Comparison of ENCODE assay signal across 30 cellular contexts in genomic region chr11:134312223-134312622, GRCh38. TPM values are rescaled to one million over a fixed set of nuclear protein-coding genes. Genes with fewer than 3 reads are reported as not detected.
"Had no signal": no experiment of that assay in that cellular context is flagged by ENCODE, and none has a peak within 500 bp of the region (broad histone marks: within the 10 kb centered on the region; RNA-seq: fewer than 3 reads in every experiment).

No MANE protein-coding gene starts in this region.

- H3K4me1 Mint-ChIP-seq: activated CD4-positive, alpha-beta memory T cell treated with anti-CD3 and anti-CD28 coated beads, Interleukin-2, amount 10 ng/mL, durations not matched to agents 7 days and 5 days; activated CD4-positive, alpha-beta T cell treated with anti-CD3 and anti-CD28 coated beads, Interleukin-2, amount 10 ng/mL, durations not matched to agents 7 days and 5 days; activated naive CD4-positive, alpha-beta T cell treated with anti-CD3 and anti-CD28 coated beads, Interleukin-2, amount 50 U/mL, for 24 hours; activated naive CD8-positive, alpha-beta T cell treated with anti-CD3 and anti-CD28 coated beads, Interleukin-2, amount 10 ng/mL, durations not matched to agents 7 days and 5 days; activated T-helper 17 cell treated with anti-CD3 and anti-CD28 coated beads, Interleukin-2, amount 50 U/mL, for 72 hours had no signal

- H3K9me3 Mint-ChIP-seq: activated CD4-positive, alpha-beta memory T cell treated with anti-CD3 and anti-CD28 coated beads, Interleukin-2, amount 10 ng/mL, durations not matched to agents 7 days and 5 days; activated naive CD4-positive, alpha-beta T cell treated with anti-CD3 and anti-CD28 coated beads, Interleukin-2, amount 50 U/mL, for 24 hours had no signal

- H3K27ac ChIP-seq: ascending aorta, brain microvascular endothelial cell, esophagus squamous epithelium, gastroesophageal sphincter had no signal

- H3K4me3 ChIP-seq: ascending aorta, esophagus squamous epithelium, gastroesophageal sphincter had no signal

- DNase-seq: activated CD4-positive, alpha-beta memory T cell treated with anti-CD3 and anti-CD28 coated beads, Interleukin-2, amount 10 ng/mL, durations not matched to agents 7 days and 5 days; activated CD4-positive, alpha-beta T cell treated with anti-CD3 and anti-CD28 coated beads for 1 hour; activated CD4-positive, alpha-beta T cell treated with anti-CD3 and anti-CD28 coated beads for 4 hours; activated CD4-positive, alpha-beta T cell treated with anti-CD3 and anti-CD28 coated beads, Interleukin-2, amount 10 ng/mL, durations not matched to agents 7 days and 5 days; activated CD4-positive, alpha-beta T cell treated with anti-CD3 and anti-CD28 coated beads, Interleukin-2, amount 50 U/mL, for 4 hours; activated CD8-positive, alpha-beta memory T cell treated with anti-CD3 and anti-CD28 coated beads, Interleukin-2, amount 50 U/mL, for 48 hours; activated effector memory CD4-positive, alpha-beta T cell treated with Interleukin-2 at 50 U/mL for 16 hours; activated gamma-delta T cell treated with Interleukin-2 at 50 U/mL for 16 hours; activated naive CD4-positive, alpha-beta T cell treated with anti-CD3 and anti-CD28 coated beads for 36 hours; activated naive CD8-positive, alpha-beta T cell treated with anti-CD3 and anti-CD28 coated beads, Interleukin-2, amount 10 ng/mL, durations not matched to agents 7 days and 5 days; activated T-cell treated with anti-CD3 and anti-CD28 coated beads for 4 hours; activated T-cell treated with anti-CD3 and anti-CD28 coated beads, Interleukin-2, amount 50 U/mL, for 24 hours; brain microvascular endothelial cell; caudate nucleus; cortex of kidney; dermis blood vessel endothelial cell; effector CD4-positive, alpha-beta T cell; effector memory CD8-positive, alpha-beta T cell; erythroblast; esophagus squamous epithelium; foreskin melanocyte; T-helper 2 cell had no signal

- ATAC-seq: activated T-helper 17 cell treated with anti-CD3 and anti-CD28 coated beads, Interleukin-2, amount 50 U/mL, for 72 hours; effector memory CD8-positive, alpha-beta T cell; gastroesophageal sphincter had no signal

- H3K9me3 ChIP-seq: ascending aorta, esophagus squamous epithelium had no signal

- H3K4me3 Mint-ChIP-seq: activated CD4-positive, alpha-beta memory T cell treated with anti-CD3 and anti-CD28 coated beads, Interleukin-2, amount 10 ng/mL, durations not matched to agents 7 days and 5 days; activated CD4-positive, alpha-beta T cell treated with anti-CD3 and anti-CD28 coated beads, Interleukin-2, amount 10 ng/mL, durations not matched to agents 7 days and 5 days; activated naive CD4-positive, alpha-beta T cell treated with anti-CD3 and anti-CD28 coated beads for 36 hours; activated naive CD4-positive, alpha-beta T cell treated with anti-CD3 and anti-CD28 coated beads, Interleukin-2, amount 50 U/mL, for 24 hours; activated naive CD8-positive, alpha-beta T cell treated with anti-CD3 and anti-CD28 coated beads, Interleukin-2, amount 10 ng/mL, durations not matched to agents 7 days and 5 days; activated T-cell treated with anti-CD3 and anti-CD28 coated beads, Interleukin-2, amount 50 U/mL, for 24 hours; activated T-helper 17 cell treated with anti-CD3 and anti-CD28 coated beads, Interleukin-2, amount 50 U/mL, for 72 hours; effector memory CD8-positive, alpha-beta T cell had no signal

- H3K27me3 Mint-ChIP-seq: activated CD4-positive, alpha-beta memory T cell treated with anti-CD3 and anti-CD28 coated beads, Interleukin-2, amount 10 ng/mL, durations not matched to agents 7 days and 5 days; activated CD4-positive, alpha-beta T cell treated with anti-CD3 and anti-CD28 coated beads, Interleukin-2, amount 10 ng/mL, durations not matched to agents 7 days and 5 days; activated naive CD4-positive, alpha-beta T cell treated with anti-CD3 and anti-CD28 coated beads, Interleukin-2, amount 50 U/mL, for 24 hours; activated naive CD8-positive, alpha-beta T cell treated with anti-CD3 and anti-CD28 coated beads, Interleukin-2, amount 10 ng/mL, durations not matched to agents 7 days and 5 days; activated T-cell treated with anti-CD3 and anti-CD28 coated beads, Interleukin-2, amount 50 U/mL, for 24 hours had no signal

- H3K4me1 ChIP-seq: ascending aorta, esophagus squamous epithelium, gastroesophageal sphincter had no signal

- H3K36me3 ChIP-seq: ascending aorta, brain microvascular endothelial cell, esophagus squamous epithelium, gastroesophageal sphincter had no signal

- H3K27ac Mint-ChIP-seq: activated CD4-positive, alpha-beta memory T cell treated with anti-CD3 and anti-CD28 coated beads, Interleukin-2, amount 10 ng/mL, durations not matched to agents 7 days and 5 days; activated CD4-positive, alpha-beta T cell treated with anti-CD3 and anti-CD28 coated beads, Interleukin-2, amount 10 ng/mL, durations not matched to agents 7 days and 5 days; activated naive CD4-positive, alpha-beta T cell treated with anti-CD3 and anti-CD28 coated beads for 36 hours; activated naive CD4-positive, alpha-beta T cell treated with anti-CD3 and anti-CD28 coated beads, Interleukin-2, amount 50 U/mL, for 24 hours; activated naive CD8-positive, alpha-beta T cell treated with anti-CD3 and anti-CD28 coated beads, Interleukin-2, amount 10 ng/mL, durations not matched to agents 7 days and 5 days; activated T-cell treated with anti-CD3 and anti-CD28 coated beads, Interleukin-2, amount 50 U/mL, for 24 hours; activated T-helper 17 cell treated with anti-CD3 and anti-CD28 coated beads, Interleukin-2, amount 50 U/mL, for 72 hours; effector memory CD8-positive, alpha-beta T cell had no signal

- H3K27me3 ChIP-seq: ascending aorta, brain microvascular endothelial cell had no signal

RNA-seq across cellular contexts. Expression of gene GLB1L2, which starts 19.6 kb away (rescaled TPM):
- total RNA-seq: fibroblast of villous mesenchyme had no signal

RNA-seq across cellular contexts. Expression of gene GLB1L3, which starts 36.0 kb away (rescaled TPM):
- total RNA-seq: ascending aorta, chondrocyte, dermis blood vessel endothelial cell, fibroblast of lung, fibroblast of villous mesenchyme, glomerular endothelial cell had no signal
- polyA plus RNA-seq: fibroblast of lung had no signal
